Comparison of ENCODE assay signal across 30 cellular contexts in genomic region chr20:13061381-13061780, GRCh38. TPM values are rescaled to one million over a fixed set of nuclear protein-coding genes. Genes with fewer than 3 reads are reported as not detected.
A peak's percentile ranks its signal among the peaks of the same experiment; 100 is the strongest.
DNase-seq lines count a peak whose midpoint lies in the region; ATAC-seq, FAIRE-seq and TF ChIP-seq lines count a peak whose summit lies in the region.
"Had no signal": no experiment of that assay in that cellular context is flagged by ENCODE, and none has a peak within 500 bp of the region (broad histone marks: within the 10 kb centered on the region; RNA-seq: fewer than 3 reads in every experiment).

No MANE protein-coding gene starts in this region.

- no peak for TF ChIP-seq CTCF in HepG2 (CRISPR knock-in tag; IDR thresholded peaks at IDR 0.05)
- no peak for TF ChIP-seq CTCF in right lobe of liver (IDR thresholded peaks at IDR 0.05)
- no peak for TF ChIP-seq CTCF in H1 (IDR thresholded peaks at IDR 0.05; ENCODE audit: control extremely low read depth in 1 of 3, insufficient read depth in 1 of 3, low read depth in 1 of 3, low read length in 3 of 3)
- TF ChIP-seq CTCF in Peyer's patch (IDR thresholded peaks at IDR 0.05): no peak

- DNase-seq in HepG2 (ENCODE audit: low spot score) (no peak), right lobe of liver (no peak), NCI-H510A treated with DMSO at 0.1 percent for 48 hours (lab: John Stamatoyannopoulos, UW) (peak; percentile 65), H1 (ENCODE audit: low read depth in 1 of 2, low spot score in 2 of 2) (no peak), right cardiac atrium (no peak), Peyer's patch (no peak), A172 (ENCODE audit: low spot score) (no peak)
- DNase-seq: activated CD4-positive, alpha-beta T cell treated with anti-CD3 and anti-CD28 coated beads for 36 hours; amygdala; C1 segment of cervical spinal cord; COR-L47; GDM1; hippocampal formation; IMR-90; left colon; mucosa of descending colon; NCI-H187; NCI-H446 treated with DMSO at 0.1 percent for 48 hours; occipital lobe; psoas muscle; stimulated activated CD4-positive, alpha-beta T cell treated with anti-CD3 and anti-CD28 coated beads, Interleukin-15, amount 100 ng/mL, for 24 hours; stimulated activated CD4-positive, alpha-beta T cell treated with anti-CD3 and anti-CD28 coated beads, Interleukin-4, amount 100 ng/mL, for 4 hours; T-helper 9 cell; transverse colon had no signal

- H3K9me3 ChIP-seq in HepG2 (ENCODE audit: low read length) (peaks cover 5% of the 10 kb centered on the region), right lobe of liver (no peaks in the 10 kb centered on the region), H1 (ENCODE audit: insufficient read depth in 2 of 2, low read depth in 1 of 2, low read length in 1 of 2) (no peaks in the 10 kb centered on the region), right cardiac atrium (ENCODE audit: control insufficient read depth, low read length) (no peaks in the 10 kb centered on the region), Peyer's patch (no peaks in the 10 kb centered on the region)
- H3K9me3 ChIP-seq: SJSA1 had no signal

- H3K23me2 ChIP-seq in H1 (ENCODE audit: low read depth, low read length): no peaks in the 10 kb centered on the region

- 98% methylated on average over 3 of the region's 3 CpGs for WGBS in HepG2 (ENCODE audit: low lambda C conversion rate)
- 57% methylated on average over 2 of the region's 3 CpGs for WGBS in right lobe of liver (ENCODE audit: insufficient coverage, low coverage, low lambda C conversion rate, missing lambda C conversion rate)
- 97% methylated on average over 3 of the region's 3 CpGs; no CpG with 5 or more reads in 1 of the 2 experiments for whole genome bisulfite sequencing in H1 (ENCODE audit: extremely low coverage in 1 of 2, insufficient coverage in 1 of 2, insufficient read length in 1 of 2, insufficient replicate concordance in 2 of 2, low coverage in 1 of 2, low lambda C conversion rate in 2 of 2, missing lambda C conversion rate in 1 of 2), 2 experiments
- WGBS in right cardiac atrium: 91% methylated on average over 3 of the region's 3 CpGs

- H3K4me2 ChIP-seq in HepG2 (ENCODE audit: low read depth, low read length) (no peak overlapping the region), H1 (ENCODE audit: insufficient read depth in 1 of 2, low read depth in 2 of 2, low read length in 2 of 2) (no peak overlapping the region)

- no peak overlapping the region for H2BK15ac ChIP-seq in H1 (ENCODE audit: low read length)

- no peak overlapping the region for H4K8ac ChIP-seq in H1 (ENCODE audit: extremely low read depth, insufficient read depth, low read length)

- no peaks in the 10 kb centered on the region for H4K20me1 ChIP-seq in HepG2 (ENCODE audit: insufficient read depth, low read length)
- no peaks in the 10 kb centered on the region for H4K20me1 ChIP-seq in H1 (replicated peaks in 1 of 2; ENCODE audit: control insufficient read depth in 1 of 2, insufficient read depth in 2 of 2, low read length in 2 of 2)

- no peak for FAIRE-seq in HepG2 (lab: Jason Lieb, UNC)
- FAIRE-seq in H1 (lab: Jason Lieb, UNC): no peak
- FAIRE-seq: endothelial cell of umbilical vein had no signal

- no TSS peak for BruUV-seq in HepG2 (replicated peaks; lab: Mats Ljungman, UMichigan)

- H3K56ac ChIP-seq in H1 (replicated peaks; ENCODE audit: insufficient read length, low read depth, low read length): no peak overlapping the region

- CTCF ChIA-PET in HepG2 (lab: Yijun Ruan, JAX; ENCODE audit: low intra/inter-chr PET ratio, low total read pairs) (no interaction called here), H1 (lab: Charles Lee; ENCODE audit: partially characterized antibody) (interaction anchor here (0.5 to 1.0 kb wide), 2 partner anchors 9 to 136 kb away, joined by 3 read pairs; no protein-coding TSS in a partner anchor)

- H3K27me3 ChIP-seq in HepG2 (ENCODE audit: control insufficient read depth in 1 of 2, insufficient read depth in 2 of 2, low read length in 2 of 2) (no peaks in the 10 kb centered on the region), right lobe of liver (no peaks in the 10 kb centered on the region), H1 (replicated peaks in 1 of 4; ENCODE audit: control insufficient read depth in 3 of 4, extremely low read depth in 1 of 4, insufficient read depth in 3 of 4, low read length in 3 of 4) (no peaks in the 10 kb centered on the region; a peak in 1 of 7 replicates), right cardiac atrium (ENCODE audit: control insufficient read depth, insufficient read depth) (no peaks in the 10 kb centered on the region), Peyer's patch (no peaks in the 10 kb centered on the region)
- H3K27me3 ChIP-seq: SJSA1, transverse colon had no signal

- H3K79me2 ChIP-seq in HepG2 (ENCODE audit: insufficient read depth, low read length): no peaks in the 10 kb centered on the region
- no peaks in the 10 kb centered on the region for H3K79me2 ChIP-seq in H1 (ENCODE audit: control insufficient read depth in 1 of 2, insufficient read depth in 2 of 2, low read length in 2 of 2)

- H3K79me1 ChIP-seq in H1 (ENCODE audit: low read depth, low read length): no peaks in the 10 kb centered on the region

- H3K9ac ChIP-seq in HepG2 (ENCODE audit: insufficient read depth, low read depth, low read length) (no peak overlapping the region), H1 (replicated peaks in 1 of 4; ENCODE audit: extremely low read depth in 1 of 4, low read depth in 3 of 4, low read length in 3 of 4) (no peak overlapping the region)

- H3K14ac ChIP-seq in H1 (ENCODE audit: insufficient read length): no peak overlapping the region

- no peak overlapping the region for H2BK120ac ChIP-seq in H1 (replicated peaks; ENCODE audit: low read depth, low read length)

- H2BK5ac ChIP-seq in H1 (ENCODE audit: low read depth, low read length): no peak overlapping the region

- H4K91ac ChIP-seq in H1 (replicated peaks; ENCODE audit: insufficient read length, low read length): no peak overlapping the region

- POLR2A ChIA-PET in HepG2 (lab: Yijun Ruan, JAX): interaction anchor here (1.2 to 4.3 kb wide), 2 partner anchors 28 to 85 kb away, joined by 6 to 25 read pairs; no protein-coding TSS in a partner anchor
- POLR2A ChIA-PET in H1 (lab: Charles Lee; ENCODE audit: partially characterized antibody): no interaction called here

- no peak overlapping the region for H2BK12ac ChIP-seq in H1 (ENCODE audit: low read depth, low read length)

- H3K4ac ChIP-seq in H1 (replicated peaks; ENCODE audit: insufficient read length, low read depth, low read length): peak overlapping the region; percentile 85

- H2AFZ ChIP-seq in HepG2 (ENCODE audit: low read length): no peak overlapping the region
- no peak overlapping the region for H2AFZ ChIP-seq in H1 (ENCODE audit: low read length)

- H3K4me1 ChIP-seq in HepG2 (ENCODE audit: insufficient read depth, low read length) (peaks cover 54% of the 10 kb centered on the region), right lobe of liver (no peaks in the 10 kb centered on the region), H1 (replicated peaks in 1 of 4; ENCODE audit: control insufficient read depth in 3 of 4, insufficient read depth in 4 of 4, low read length in 3 of 4) (peaks cover 4 to 20% (median 12%) of the 10 kb centered on the region in 4 experiments; a peak in 6 of 7 replicates), right cardiac atrium (ENCODE audit: control insufficient read depth, insufficient read depth, low read length) (no peaks in the 10 kb centered on the region), Peyer's patch (no peaks in the 10 kb centered on the region)
- H3K4me1 ChIP-seq: psoas muscle, transverse colon had no signal

- intact Hi-C loops in HepG2 (cut with micrococcal nuclease; ENCODE audit: unreplicated experiment): no loop called here
- intact Hi-C loops in right lobe of liver (cut with DNase I): no loop called here
- intact Hi-C loops in right cardiac atrium (cut with DNase I): no loop called here

- no peak overlapping the region for H2AK5ac ChIP-seq in H1 (ENCODE audit: low read depth, low read length)

- no peak overlapping the region for H3K18ac ChIP-seq in H1 (ENCODE audit: extremely low read depth, low read length)

- H2BK20ac ChIP-seq in H1 (ENCODE audit: low read length): no peak overlapping the region

- H3K27ac ChIP-seq in HepG2 (ENCODE audit: extremely low read length, insufficient read depth, low read length) (peak overlapping the region; percentile 5), right lobe of liver (no peak overlapping the region), H1 (ENCODE audit: low read depth, low read length) (no peak overlapping the region), right cardiac atrium (ENCODE audit: low read length) (no peak overlapping the region), Peyer's patch (no peak overlapping the region)
- H3K27ac ChIP-seq: psoas muscle, SJSA1, transverse colon had no signal

- H3K36me3 ChIP-seq in HepG2 (replicated peaks in 1 of 2; ENCODE audit: control insufficient read depth in 1 of 2, insufficient read depth in 2 of 2, low read length in 2 of 2): peaks cover 0 to 6% of the 10 kb centered on the region in 2 experiments; a peak in 3 of 5 replicates
- no peaks in the 10 kb centered on the region for H3K36me3 ChIP-seq in right lobe of liver
- H3K36me3 ChIP-seq in H1 (ENCODE audit: control insufficient read depth in 2 of 4, insufficient read depth in 4 of 4, low read length in 3 of 4): no peaks in the 10 kb centered on the region
- H3K36me3 ChIP-seq in Peyer's patch: no peaks in the 10 kb centered on the region
- H3K36me3 ChIP-seq: SJSA1, transverse colon had no signal

- H4K5ac ChIP-seq in H1 (ENCODE audit: insufficient read length, low read depth, low read length): no peak overlapping the region

- TF ChIP-seq EP300 in HepG2 (IDR thresholded peaks at IDR 0.05; ENCODE audit: low read depth in 2 of 2, low read length in 2 of 2) (no peak), HepG2 (CRISPR knock-in tag; IDR thresholded peaks at IDR 0.05; ENCODE audit: borderline replicate concordance) (no peak), H1 (IDR thresholded peaks at IDR 0.05; ENCODE audit: borderline replicate concordance in 1 of 2, low read depth in 2 of 2, low read length in 2 of 2) (no peak)

- TF ChIP-seq POLR2A in HepG2 (IDR thresholded peaks at IDR 0.05; ENCODE audit: insufficient read depth in 1 of 2, low read depth in 2 of 2, low read length in 2 of 2) (no peak), right lobe of liver (IDR thresholded peaks at IDR 0.05) (no peak), H1 (IDR thresholded peaks at IDR 0.05; ENCODE audit: control extremely low read depth in 1 of 2, low read depth in 2 of 2, low read length in 2 of 2) (no peak), Peyer's patch (IDR thresholded peaks at IDR 0.05) (no peak)

- TF ChIP-seq RAD21 in HepG2 (CRISPR knock-in tag; IDR thresholded peaks at IDR 0.05): no peak
- no peak for TF ChIP-seq RAD21 in H1 (IDR thresholded peaks at IDR 0.05 in 1 of 2, conservative IDR thresholded peaks at IDR 0.05 in 1 of 2; ENCODE audit: low read depth in 2 of 2, low read length in 2 of 2)

- in situ Hi-C loops in HepG2 (cut with HindIII; ENCODE audit: extremely low pct_ligation_motif_present, low pct_unique_long_range_greater_than_20kb): no loop called here

- ATAC-seq in HepG2 (no peak), right lobe of liver (no peak), right cardiac atrium (no peak)
- ATAC-seq: activated CD4-positive, alpha-beta T cell treated with anti-CD3 and anti-CD28 coated beads for 36 hours; activated naive CD4-positive, alpha-beta T cell treated with anti-CD3 and anti-CD28 coated beads, Interleukin-2, amount 50 U/mL, for 72 hours; HCT116; left colon; mucosa of descending colon; Panc1; psoas muscle had no signal

- no peak overlapping the region for H3K23ac ChIP-seq in H1 (ENCODE audit: insufficient read length)

- no peak overlapping the region for H3K4me3 ChIP-seq in HepG2 (replicated peaks in 1 of 3; ENCODE audit: insufficient read depth in 1 of 3, low read depth in 2 of 3, low read length in 3 of 3)
- no peak overlapping the region for H3K4me3 ChIP-seq in right lobe of liver
- H3K4me3 ChIP-seq in H1 (ENCODE audit: extremely low read depth in 1 of 4, insufficient read depth in 2 of 4, low read depth in 3 of 4, low read length in 4 of 4): no peak overlapping the region
- no peak overlapping the region for H3K4me3 ChIP-seq in right cardiac atrium (ENCODE audit: low read length)
- no peak overlapping the region for H3K4me3 ChIP-seq in Peyer's patch
- H3K4me3 ChIP-seq: mucosa of descending colon, psoas muscle, SJSA1, transverse colon had no signal

RNA-seq across cellular contexts. Expression of gene SPTLC3, which starts 52.6 kb away (rescaled TPM):
- total RNA-seq in HepG2 (2016; rRNA removed; fragmentation: Illumina TruSeq; extraction: Trizol) (83.7 and 95.6 TPM in 2 replicates), right lobe of liver (10 to 100 TPM; 16.4 to 25.6 (median 24.8) TPM), right cardiac atrium (10 to 100 TPM in 3 of 4 donors, 1 to 10 TPM in 1; 4.7 to 16.9 (median 14.2) TPM), Peyer's patch (10 to 100 TPM; 15.9 to 21.9 (median 18.7) TPM)
- total RNA-seq in HepG2 (2016; cell fraction: cytosol; rRNA removed; fragmentation: Illumina TruSeq; extraction: Trizol; ENCODE audit: low read depth): 5.7 and 7.4 TPM in 2 replicates
- 84.1 and 87.4 TPM in 2 replicates for total RNA-seq in HepG2 (2016; cell fraction: insoluble cytoplasmic fraction; rRNA removed; fragmentation: Illumina TruSeq; extraction: Trizol)
- 27.3 and 28.3 TPM in 2 replicates for total RNA-seq in HepG2 (2016; cell fraction: membrane; rRNA removed; fragmentation: Illumina TruSeq; extraction: Trizol)
- 151 and 157 TPM in 2 replicates for total RNA-seq in HepG2 (2016; cell fraction: nucleus; rRNA removed; fragmentation: Illumina TruSeq; extraction: Trizol)
- polyA plus RNA-seq in HepG2 (2011; rRNA removed) (13.0 and 20.5 TPM in 2 replicates), H1 (2011; rRNA removed) (0.11 and 0.23 TPM in 2 replicates), right cardiac atrium (4.2 TPM)
- 8.5 and 11.9 TPM in 2 replicates for polyA plus RNA-seq in HepG2 (2011; cell fraction: cytosol; rRNA removed)
- polyA plus RNA-seq in HepG2 (2011; cell fraction: nucleus; rRNA removed): 9.9 and 12.6 TPM in 2 replicates
- 18.7 and 45.9 TPM in 2 replicates for polyA plus RNA-seq in HepG2 (2012)
- 3.5 and 3.8 TPM in 2 replicates for polyA plus RNA-seq in HepG2 (2016; cell fraction: cytosol; fragmentation: Illumina TruSeq; extraction: Trizol; ENCODE audit: low read depth)
- 37.0 and 39.6 TPM in 2 replicates for polyA plus RNA-seq in HepG2 (2016; cell fraction: insoluble cytoplasmic fraction; fragmentation: Illumina TruSeq; extraction: Trizol; ENCODE audit: low read depth)
- 8.8 and 10.3 TPM in 2 replicates for polyA plus RNA-seq in HepG2 (2016; cell fraction: membrane; fragmentation: Illumina TruSeq; extraction: Trizol; ENCODE audit: low read depth)
- 45.3 and 58.4 TPM in 2 replicates for polyA plus RNA-seq in HepG2 (2016; cell fraction: nucleus; fragmentation: Illumina TruSeq; extraction: Trizol; ENCODE audit: insufficient read depth, low read depth)
- 0.09 and 18.0 TPM in 2 replicates for polyA minus RNA-seq in HepG2 (2011; rRNA and poly(A)+ RNA removed; ENCODE audit: low replicate concordance)
- polyA minus RNA-seq in HepG2 (2011; cell fraction: cytosol; rRNA and poly(A)+ RNA removed): 14.0 and 19.8 TPM in 2 replicates
- polyA minus RNA-seq in HepG2 (2011; cell fraction: nucleus; rRNA and poly(A)+ RNA removed): 91.3 and 96.6 TPM in 2 replicates
- total RNA-seq in H1 (2021; fragmentation: NEBNext Ultra II Directional; extraction: Animal tissue kit (Norgen Biotek cat#: 25700)): 0.42 and 0.82 TPM in 2 replicates
- 0.08 TPM for polyA plus RNA-seq in H1 (2011; cell fraction: cytosol; rRNA removed)
- 0.48 TPM for polyA plus RNA-seq in H1 (2011; cell fraction: nucleus; rRNA removed)
- polyA plus RNA-seq in H1 (2012, experiment 1 of 2): 0.10 to 0.78 TPM (median 0.24 TPM) in 4 replicates
- not detected for polyA plus RNA-seq in H1 (2012, experiment 2 of 2)
- 0.28 TPM for polyA plus RNA-seq in H1 (2013, experiment 1 of 2)
- 0.22 TPM for polyA plus RNA-seq in H1 (2013, experiment 2 of 2)
- 0.19 and 0.24 TPM in 2 replicates for polyA minus RNA-seq in H1 (2011; rRNA and poly(A)+ RNA removed)
- polyA minus RNA-seq in H1 (2011; cell fraction: cytosol; rRNA and poly(A)+ RNA removed): not detected
- polyA minus RNA-seq in H1 (2011; cell fraction: nucleus; rRNA and poly(A)+ RNA removed): 0.50 TPM
- total RNA-seq in A172 (2014; rRNA removed; shearing (Covaris generic)): 1.5 and 3.8 TPM in 2 replicates
- total RNA-seq: natural killer cell treated with Interleukin-12 subunit alpha and Interleukin-12 subunit beta and Interleukin-15 and Interleukin-18, amount 100 ng/mL, for 72 hours had no signal
